28 cellular contexts compared by ENCODE assay signal in genomic region chr2:11069566-11070185, GRCh38.
"Had no signal": no experiment of that assay in that cellular context is flagged by ENCODE, and none has a peak within 500 bp of the region (broad histone marks: within the 10 kb centered on the region; RNA-seq: fewer than 3 reads in every experiment).

No MANE protein-coding gene starts in this region.

- H3K4me2 ChIP-seq: KMS-11, PC-9 had no signal

- H3K4me3 ChIP-seq: PC-9 had no signal

- H3K4me3 Mint-ChIP-seq: activated CD4-positive, alpha-beta memory T cell treated with anti-CD3 and anti-CD28 coated beads for 36 hours; activated CD4-positive, alpha-beta T cell treated with anti-CD3 and anti-CD28 coated beads, Interleukin-2, amount 10 ng/mL, durations not matched to agents 7 days and 5 days; activated naive CD4-positive, alpha-beta T cell treated with anti-CD3 and anti-CD28 coated beads for 36 hours; activated naive CD8-positive, alpha-beta T cell; activated naive CD8-positive, alpha-beta T cell treated with anti-CD3 and anti-CD28 coated beads, Interleukin-2, amount 50 U/mL, for 24 hours; brain; T-helper 1 cell treated with Interleukin-12 subunit alpha and Interleukin-12 subunit beta and Interleukin-4 antibody, amounts not matched to agents 30 μg/mL and 1 μg/mL, for 36 hours; T-helper 2 cell treated with Interferon-gamma antibody and Interleukin-4, amounts not matched to agents 5 μg/mL and 100 μg/mL, for 36 hours had no signal

- H3K4me1 Mint-ChIP-seq: activated naive CD8-positive, alpha-beta T cell treated with anti-CD3 and anti-CD28 coated beads, Interleukin-2, amount 50 U/mL, for 24 hours had no signal

- H3K36me3 Mint-ChIP-seq: activated CD4-positive, alpha-beta memory T cell treated with anti-CD3 and anti-CD28 coated beads for 36 hours; activated naive CD8-positive, alpha-beta T cell; brain had no signal

- DNase-seq: activated CD4-positive, alpha-beta memory T cell treated with anti-CD3 and anti-CD28 coated beads for 36 hours; activated CD4-positive, alpha-beta T cell treated with anti-CD3 and anti-CD28 coated beads, Interleukin-2, amount 10 ng/mL, durations not matched to agents 7 days and 5 days; activated gamma-delta T cell treated with Interleukin-2 at 50 U/mL for 16 hours; activated naive CD4-positive, alpha-beta T cell treated with anti-CD3 and anti-CD28 coated beads for 36 hours; activated naive CD8-positive, alpha-beta T cell treated with anti-CD3 and anti-CD28 coated beads, Interleukin-2, amount 50 U/mL, for 24 hours; activated T-cell treated with anti-CD3 and anti-CD28 coated beads, Interleukin-2, amount 50 U/mL, for 1 hour; anterior cingulate cortex; central memory CD4-positive, alpha-beta T cell; MM.1S; MV-4-11; NCI-H1092; NCI-H1436 treated with DMSO at 0.1 percent for 48 hours; NCI-H1694 treated with DMSO at 0.1 percent for 48 hours; NCI-H2029 treated with DMSO at 0.1 percent for 48 hours; NCI-H2107; NCI-H2171; NCI-H510A; NCI-H526; NCI-H748 treated with DMSO at 0.1 percent for 48 hours; NK-92 treated with Interleukin-12 subunit alpha and Interleukin-12 subunit beta, amount 100 ng/mL, for 24 hours; PC-9 had no signal

- ATAC-seq: activated naive CD8-positive, alpha-beta T cell treated with anti-CD3 and anti-CD28 coated beads, Interleukin-2, amount 50 U/mL, for 24 hours; Right ventricle myocardium inferior had no signal

- H3K9ac ChIP-seq: KMS-11 had no signal

- H3K27ac Mint-ChIP-seq: activated CD4-positive, alpha-beta memory T cell treated with anti-CD3 and anti-CD28 coated beads for 36 hours; activated CD4-positive, alpha-beta T cell treated with anti-CD3 and anti-CD28 coated beads, Interleukin-2, amount 10 ng/mL, durations not matched to agents 7 days and 5 days; activated naive CD4-positive, alpha-beta T cell treated with anti-CD3 and anti-CD28 coated beads for 36 hours; activated naive CD8-positive, alpha-beta T cell; activated naive CD8-positive, alpha-beta T cell treated with anti-CD3 and anti-CD28 coated beads, Interleukin-2, amount 50 U/mL, for 24 hours; brain; T-helper 1 cell treated with Interleukin-12 subunit alpha and Interleukin-12 subunit beta and Interleukin-4 antibody, amounts not matched to agents 30 μg/mL and 1 μg/mL, for 36 hours; T-helper 2 cell treated with Interferon-gamma antibody and Interleukin-4, amounts not matched to agents 5 μg/mL and 100 μg/mL, for 36 hours had no signal

- H3K27ac ChIP-seq: KMS-11, PC-9, RWPE1 had no signal

- H2AFZ ChIP-seq: PC-9 had no signal

- H3K9me3 Mint-ChIP-seq: activated CD4-positive, alpha-beta memory T cell treated with anti-CD3 and anti-CD28 coated beads for 36 hours; activated CD4-positive, alpha-beta T cell treated with anti-CD3 and anti-CD28 coated beads, Interleukin-2, amount 10 ng/mL, durations not matched to agents 7 days and 5 days; activated naive CD4-positive, alpha-beta T cell treated with anti-CD3 and anti-CD28 coated beads for 36 hours; activated naive CD8-positive, alpha-beta T cell treated with anti-CD3 and anti-CD28 coated beads, Interleukin-2, amount 50 U/mL, for 24 hours; T-helper 1 cell treated with Interleukin-12 subunit alpha and Interleukin-12 subunit beta and Interleukin-4 antibody, amounts not matched to agents 30 μg/mL and 1 μg/mL, for 36 hours; T-helper 2 cell treated with Interferon-gamma antibody and Interleukin-4, amounts not matched to agents 5 μg/mL and 100 μg/mL, for 36 hours had no signal
